ENCODE assay signal across 1 cellular context in the genomic region with DNA sequence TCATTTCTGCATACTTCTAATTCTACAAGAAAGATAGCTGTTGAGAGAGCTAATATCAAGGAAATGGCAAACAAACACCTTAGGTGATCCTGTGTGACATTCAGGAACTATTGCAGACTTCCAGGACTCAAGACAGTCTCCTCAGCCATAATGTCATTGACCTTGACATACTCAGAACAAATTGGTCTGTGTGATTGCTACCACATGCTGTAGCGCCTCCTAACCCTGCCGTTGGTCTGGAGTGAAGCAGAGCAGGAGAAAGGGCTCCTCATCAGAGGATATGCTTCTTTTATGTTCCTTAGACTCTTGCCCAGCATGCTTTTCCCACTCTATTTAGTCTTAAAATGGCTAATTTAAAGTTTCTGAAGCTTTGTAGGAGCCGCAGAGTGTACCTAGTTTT.
TF ChIP-seq lines count a peak whose summit lies in the region.

No MANE protein-coding gene starts in this region.

TF ChIP-seq in SK-N-SH treated with all-trans-retinoic acid at 6 μM for 48 hours, 23 proteins besides CTCF, POLR2A, EP300 and RAD21:
- TF ChIP-seq, protein P1, sequence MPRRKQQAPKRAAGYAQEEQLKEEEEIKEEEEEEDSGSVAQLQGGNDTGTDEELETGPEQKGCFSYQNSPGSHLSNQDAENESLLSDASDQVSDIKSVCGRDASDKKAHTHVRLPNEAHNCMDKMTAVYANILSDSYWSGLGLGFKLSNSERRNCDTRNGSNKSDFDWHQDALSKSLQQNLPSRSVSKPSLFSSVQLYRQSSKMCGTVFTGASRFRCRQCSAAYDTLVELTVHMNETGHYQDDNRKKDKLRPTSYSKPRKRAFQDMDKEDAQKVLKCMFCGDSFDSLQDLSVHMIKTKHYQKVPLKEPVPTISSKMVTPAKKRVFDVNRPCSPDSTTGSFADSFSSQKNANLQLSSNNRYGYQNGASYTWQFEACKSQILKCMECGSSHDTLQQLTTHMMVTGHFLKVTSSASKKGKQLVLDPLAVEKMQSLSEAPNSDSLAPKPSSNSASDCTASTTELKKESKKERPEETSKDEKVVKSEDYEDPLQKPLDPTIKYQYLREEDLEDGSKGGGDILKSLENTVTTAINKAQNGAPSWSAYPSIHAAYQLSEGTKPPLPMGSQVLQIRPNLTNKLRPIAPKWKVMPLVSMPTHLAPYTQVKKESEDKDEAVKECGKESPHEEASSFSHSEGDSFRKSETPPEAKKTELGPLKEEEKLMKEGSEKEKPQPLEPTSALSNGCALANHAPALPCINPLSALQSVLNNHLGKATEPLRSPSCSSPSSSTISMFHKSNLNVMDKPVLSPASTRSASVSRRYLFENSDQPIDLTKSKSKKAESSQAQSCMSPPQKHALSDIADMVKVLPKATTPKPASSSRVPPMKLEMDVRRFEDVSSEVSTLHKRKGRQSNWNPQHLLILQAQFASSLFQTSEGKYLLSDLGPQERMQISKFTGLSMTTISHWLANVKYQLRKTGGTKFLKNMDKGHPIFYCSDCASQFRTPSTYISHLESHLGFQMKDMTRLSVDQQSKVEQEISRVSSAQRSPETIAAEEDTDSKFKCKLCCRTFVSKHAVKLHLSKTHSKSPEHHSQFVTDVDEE (CRISPR knock-in tag; IDR thresholded peaks at IDR 0.05) = no peak
- TF ChIP-seq, protein P2, sequence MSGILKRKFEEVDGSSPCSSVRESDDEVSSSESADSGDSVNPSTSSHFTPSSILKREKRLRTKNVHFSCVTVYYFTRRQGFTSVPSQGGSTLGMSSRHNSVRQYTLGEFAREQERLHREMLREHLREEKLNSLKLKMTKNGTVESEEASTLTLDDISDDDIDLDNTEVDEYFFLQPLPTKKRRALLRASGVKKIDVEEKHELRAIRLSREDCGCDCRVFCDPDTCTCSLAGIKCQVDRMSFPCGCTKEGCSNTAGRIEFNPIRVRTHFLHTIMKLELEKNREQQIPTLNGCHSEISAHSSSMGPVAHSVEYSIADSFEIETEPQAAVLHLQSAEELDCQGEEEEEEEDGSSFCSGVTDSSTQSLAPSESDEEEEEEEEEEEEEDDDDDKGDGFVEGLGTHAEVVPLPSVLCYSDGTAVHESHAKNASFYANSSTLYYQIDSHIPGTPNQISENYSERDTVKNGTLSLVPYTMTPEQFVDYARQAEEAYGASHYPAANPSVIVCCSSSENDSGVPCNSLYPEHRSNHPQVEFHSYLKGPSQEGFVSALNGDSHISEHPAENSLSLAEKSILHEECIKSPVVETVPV (CRISPR knock-in tag; IDR thresholded peaks at IDR 0.05) = no peak
- no peak for TF ChIP-seq ZNF565 (CRISPR knock-in tag; conservative IDR thresholded peaks at IDR 0.05; ENCODE audit: low read depth)
- TF ChIP-seq, protein P3, sequence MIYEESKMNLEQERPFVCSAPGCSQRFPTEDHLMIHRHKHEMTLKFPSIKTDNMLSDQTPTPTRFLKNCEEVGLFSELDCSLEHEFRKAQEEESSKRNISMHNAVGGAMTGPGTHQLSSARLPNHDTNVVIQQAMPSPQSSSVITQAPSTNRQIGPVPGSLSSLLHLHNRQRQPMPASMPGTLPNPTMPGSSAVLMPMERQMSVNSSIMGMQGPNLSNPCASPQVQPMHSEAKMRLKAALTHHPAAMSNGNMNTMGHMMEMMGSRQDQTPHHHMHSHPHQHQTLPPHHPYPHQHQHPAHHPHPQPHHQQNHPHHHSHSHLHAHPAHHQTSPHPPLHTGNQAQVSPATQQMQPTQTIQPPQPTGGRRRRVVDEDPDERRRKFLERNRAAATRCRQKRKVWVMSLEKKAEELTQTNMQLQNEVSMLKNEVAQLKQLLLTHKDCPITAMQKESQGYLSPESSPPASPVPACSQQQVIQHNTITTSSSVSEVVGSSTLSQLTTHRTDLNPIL (CRISPR knock-in tag; IDR thresholded peaks at IDR 0.05; ENCODE audit: low read depth) = no peak
- no peak for TF ChIP-seq ESRRG (CRISPR knock-in tag; IDR thresholded peaks at IDR 0.05)
- TF ChIP-seq ZFP3 (CRISPR knock-in tag; IDR thresholded peaks at IDR 0.05) = no peak
- no peak for TF ChIP-seq RARB (CRISPR knock-in tag; IDR thresholded peaks at IDR 0.05)
- no peak for TF ChIP-seq TCF4 (CRISPR knock-in tag; IDR thresholded peaks at IDR 0.05; ENCODE audit: borderline replicate concordance)
